17 cellular contexts compared by ENCODE assay signal in the genomic region with DNA sequence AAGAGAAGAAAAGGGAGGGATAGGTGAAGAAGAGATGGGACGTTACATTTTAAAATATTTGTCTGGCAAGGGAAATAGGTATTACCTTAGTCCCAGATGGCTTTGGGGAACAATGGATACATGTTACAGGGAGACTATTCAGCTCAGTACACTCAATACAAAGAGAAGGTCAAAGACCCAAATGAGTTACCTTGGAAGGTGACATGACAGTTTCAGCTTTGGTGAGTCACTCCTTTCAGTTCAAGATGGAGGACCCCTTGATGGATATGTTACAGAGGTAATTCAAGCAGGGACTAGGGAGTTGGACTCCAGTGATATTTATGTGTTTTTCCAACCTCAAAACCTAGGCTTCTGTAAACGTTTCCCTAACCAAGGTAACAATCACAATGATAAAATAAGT.
"Had no signal": no experiment of that assay in that cellular context is flagged by ENCODE, and none has a peak within 500 bp of the region (broad histone marks: within the 10 kb centered on the region; RNA-seq: fewer than 3 reads in every experiment).

No MANE protein-coding gene starts in this region.

- H3K27me3 Mint-ChIP-seq: effector memory CD8-positive, alpha-beta T cell; naive B cell had no signal

- DNase-seq: activated CD4-positive, alpha-beta T cell treated with anti-CD3 and anti-CD28 coated beads for 48 hours; activated naive CD4-positive, alpha-beta T cell treated with anti-CD3 and anti-CD28 coated beads, Interleukin-2, amount 50 U/mL, for 16 hours; amygdala; effector memory CD8-positive, alpha-beta T cell; left cardiac atrium; mesenchymal stem cell; mucosa of descending colon; naive B cell; pancreas; right lobe of liver; Right ventricle myocardium superior; small intestine; stimulated activated CD4-positive, alpha-beta T cell treated with anti-CD3 and anti-CD28 coated beads, Interleukin-15, amount 100 ng/mL, for 24 hours; SW 1271; T-helper 2 cell; upper lobe of right lung; WERI-Rb-1 had no signal

- H3K4me3 Mint-ChIP-seq: effector memory CD8-positive, alpha-beta T cell had no signal

- ATAC-seq: effector memory CD8-positive, alpha-beta T cell; left cardiac atrium; mucosa of descending colon; pancreas; right lobe of liver; upper lobe of right lung had no signal

- H3K9me3 Mint-ChIP-seq: effector memory CD8-positive, alpha-beta T cell had no signal

- H3K27ac Mint-ChIP-seq: effector memory CD8-positive, alpha-beta T cell had no signal
